ENCODE assay signal across 11 cellular contexts in genomic region chr3:123967260-123967659, GRCh38. TPM values are rescaled to one million over a fixed set of nuclear protein-coding genes. Genes with fewer than 3 reads are reported as not detected.
DNase-seq lines count a peak whose midpoint lies in the region; ATAC-seq, FAIRE-seq and TF ChIP-seq lines count a peak whose summit lies in the region.
"Not testable (repeated sequence)": the region's sequence is repeated elsewhere in the genome, so short reads cannot be mapped to it uniquely, and the experiment has no call there.
"Had no signal": no experiment of that assay in that cellular context is flagged by ENCODE, and none has a peak within 500 bp of the region (broad histone marks: within the 10 kb centered on the region; RNA-seq: fewer than 3 reads in every experiment).

No MANE protein-coding gene starts in this region.

- H3K4me1 ChIP-seq in neural progenitor cell = not testable (repeated sequence)

- POLR2A ChIA-PET in WTC11 (lab: Charles Lee) = not testable (repeated sequence)

- H3K36me3 ChIP-seq in neural progenitor cell = not testable (repeated sequence)

- not testable (repeated sequence) for H3K79me2 ChIP-seq in neural progenitor cell (ENCODE audit: low read depth)

- not testable (repeated sequence) for H3K4me3 ChIP-seq in neural progenitor cell

- not testable (repeated sequence) for DNase-seq in D721Med (ENCODE audit: insufficient read length, low spot score); HTR-8/SVneo (ENCODE audit: insufficient read length, low spot score); WTC11 (ENCODE audit: low spot score); neural progenitor cell (ENCODE audit: low spot score)
- DNase-seq in NCI-H1417 (lab: John Stamatoyannopoulos, UW) (peak in 2 of 3 experiments; percentile 7 to 53), NCI-H2107 treated with DMSO at 0.1 percent for 48 hours (lab: John Stamatoyannopoulos, UW; ENCODE audit: unreplicated experiment) (peak; percentile 69), NCI-H524 (lab: John Stamatoyannopoulos, UW) (peak; percentile 69 to 76), NCI-H82 (lab: John Stamatoyannopoulos, UW) (peak; percentile 77)

- CTCF ChIA-PET in WTC11 (lab: Charles Lee) = not testable (repeated sequence)

- H2AFZ ChIP-seq in neural progenitor cell (replicated peaks) = not testable (repeated sequence)

- peaks cover 36% of the 10 kb centered on the region for H3K27me3 ChIP-seq in neural progenitor cell

- not testable (repeated sequence) for H3K9ac ChIP-seq in neural progenitor cell

- H3K9me3 Mint-ChIP-seq in WTC11, neural progenitor cell: not testable (repeated sequence)

- not testable (repeated sequence) for H3K4me1 Mint-ChIP-seq in WTC11, neural progenitor cell

- not testable (repeated sequence) for H4K20me1 ChIP-seq in neural progenitor cell (ENCODE audit: low read depth)

- not testable (repeated sequence) for H3K9me3 ChIP-seq in neural progenitor cell (ENCODE audit: low read depth)

- not testable (repeated sequence) for H3F3A ChIP-seq in neural progenitor cell (ENCODE audit: low read depth)

- peak; percentile 41 for FAIRE-seq in D721Med (lab: Jason Lieb, UNC)
- peak; percentile 49 for FAIRE-seq in HTR-8/SVneo (lab: Jason Lieb, UNC)

- not testable (repeated sequence) for H3K36me3 Mint-ChIP-seq in WTC11, neural progenitor cell

- H3K27ac ChIP-seq in neural progenitor cell = not testable (repeated sequence)

- H3K27ac Mint-ChIP-seq in WTC11, neural progenitor cell: not testable (repeated sequence)

- peaks cover 29% of the 10 kb centered on the region for H3K27me3 Mint-ChIP-seq in WTC11 (ENCODE audit: low read depth)
- not testable (repeated sequence) for H3K27me3 Mint-ChIP-seq in neural progenitor cell (ENCODE audit: insufficient read depth, low read depth)

- not testable (repeated sequence) for H3K4me3 Mint-ChIP-seq in WTC11, neural progenitor cell

- H3K4me2 ChIP-seq in neural progenitor cell = peak overlapping the region; percentile 22

- TF ChIP-seq CTCF in D721Med (IDR thresholded peaks at IDR 0.05; ENCODE audit: insufficient read depth, missing control alignments); WTC11 (IDR thresholded peaks at IDR 0.05); neural progenitor cell (IDR thresholded peaks at IDR 0.05): not testable (repeated sequence)

- peak; percentile 51 for ATAC-seq in WTC11

RNA-seq across cellular contexts. Expression of gene CCDC14, which starts 6.2 kb away (rescaled TPM):
- total RNA-seq in WTC11 (2021) (52.4 to 67.0 TPM (median 64.1 TPM) in 3 replicates), neural progenitor cell (ENCODE audit: low replicate concordance) (154 and 250 TPM in 2 replicates)

RNA-seq across cellular contexts. Expression of gene ROPN1, which starts 24.7 kb away (rescaled TPM):
- not detected in 3 replicates for total RNA-seq in WTC11 (2021)
- total RNA-seq in neural progenitor cell (ENCODE audit: low replicate concordance) = not detected in 2 replicates
- total RNA-seq: Caco-2; CD4-positive, alpha-beta T cell; H9 had no signal
